Comparison of ENCODE assay signal across 8 cellular contexts in the genomic region with DNA sequence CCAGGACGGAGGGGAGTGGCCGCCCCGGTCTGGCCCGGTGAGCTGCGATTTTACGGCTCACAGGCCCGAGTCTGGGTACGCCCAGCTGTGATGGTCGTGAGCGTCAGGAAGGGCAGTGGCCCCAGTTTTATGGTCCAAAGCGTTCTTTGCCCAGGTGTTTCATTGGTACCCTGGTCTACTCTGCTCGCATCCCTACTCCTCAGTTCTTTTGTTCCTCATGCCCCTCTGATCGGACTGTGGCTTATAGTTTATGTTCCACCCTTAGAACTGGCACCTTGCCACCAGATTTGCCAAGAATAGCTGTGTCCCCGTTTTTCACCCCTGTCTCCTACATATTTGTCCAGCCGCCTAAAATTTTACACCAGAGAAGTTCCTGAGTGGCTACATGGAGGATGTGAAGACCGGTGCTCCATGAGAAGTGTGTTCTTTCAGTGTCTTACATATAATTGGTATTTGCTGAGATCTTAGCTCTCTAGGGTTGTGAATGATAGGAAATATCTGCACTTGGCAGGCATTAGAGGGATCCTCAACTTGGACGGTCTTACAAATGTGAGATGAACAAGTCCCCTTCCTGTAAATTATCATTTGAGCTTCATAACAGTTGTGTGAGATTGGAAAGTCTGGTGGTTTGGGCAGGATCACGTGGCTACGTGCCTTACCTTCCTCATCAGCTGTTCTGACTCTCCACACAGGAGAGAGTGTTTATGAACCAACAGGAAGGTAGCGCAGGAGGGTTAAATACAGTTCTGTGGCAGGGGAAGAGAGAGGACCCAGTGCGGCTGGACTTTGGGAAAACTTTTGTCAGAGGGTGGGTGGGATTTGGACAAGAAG. TPM values are rescaled to one million over a fixed set of nuclear protein-coding genes. Genes with fewer than 3 reads are reported as not detected.
DNase-seq lines count a peak whose midpoint lies in the region; ATAC-seq and TF ChIP-seq lines count a peak whose summit lies in the region.

No MANE protein-coding gene starts in this region.

- H3K36me3 ChIP-seq in thoracic aorta: no peaks in the 10 kb centered on the region

- peak overlapping the region; percentile 62 for H3K27ac ChIP-seq in angular gyrus (ENCODE audit: low read depth, low read length)
- H3K27ac ChIP-seq in thoracic aorta: peak overlapping the region; percentile 91 to 92

- TF ChIP-seq CTCF in thoracic aorta (IDR thresholded peaks at IDR 0.05): no peak

- peaks cover 40 to 54% of the 10 kb centered on the region in 2 donors for H3K4me1 ChIP-seq in thoracic aorta (ENCODE audit: control insufficient read depth in 1 of 2, low read depth in 2 of 2)

- H3K9me3 ChIP-seq in thoracic aorta: no peaks in the 10 kb centered on the region

- DNase-seq in COR-L47 (lab: John Stamatoyannopoulos, UW): peak; percentile 58
- peak; percentile 20 for DNase-seq in HS-5 (ENCODE audit: low read depth)
- DNase-seq in kidney tubule cell (ENCODE audit: low spot score): peak; percentile 30
- DNase-seq in thoracic aorta (ENCODE audit: low spot score): no peak
- DNase-seq in foreskin melanocyte: no peak

- peak overlapping the region; percentile 92 for H3K4me3 ChIP-seq in thoracic aorta

- no peaks in the 10 kb centered on the region for H3K27me3 ChIP-seq in thoracic aorta (replicated peaks; ENCODE audit: insufficient read depth)

- peak; percentile 6 for ATAC-seq in thoracic aorta (ENCODE audit: insufficient number of reproducible peaks, low FRiP score, low read depth)
- ATAC-seq in GM21526 (IDR thresholded peaks at IDR 0.05; ENCODE audit: low FRiP score, unreplicated experiment): no peak
- ATAC-seq in GM19463 (IDR thresholded peaks at IDR 0.05; ENCODE audit: unreplicated experiment): no peak

RNA-seq across cellular contexts. Expression of a gene that starts 1.1 kb away (rescaled TPM):
- total RNA-seq in thoracic aorta: 10 to 100 TPM; 29.6 to 49.2 TPM

Comparison
In these comparisons a context has a peak if more than half of its experiments do, and no peak if none do; other contexts are left out.
1. DNase-seq: peak in COR-L47 (single experiment), HS-5 (single experiment) and kidney tubule cell (single experiment); none in thoracic aorta (single experiment) and foreskin melanocyte (single experiment).